Comparison of ENCODE assay signal across 18 cellular contexts in the genomic region with DNA sequence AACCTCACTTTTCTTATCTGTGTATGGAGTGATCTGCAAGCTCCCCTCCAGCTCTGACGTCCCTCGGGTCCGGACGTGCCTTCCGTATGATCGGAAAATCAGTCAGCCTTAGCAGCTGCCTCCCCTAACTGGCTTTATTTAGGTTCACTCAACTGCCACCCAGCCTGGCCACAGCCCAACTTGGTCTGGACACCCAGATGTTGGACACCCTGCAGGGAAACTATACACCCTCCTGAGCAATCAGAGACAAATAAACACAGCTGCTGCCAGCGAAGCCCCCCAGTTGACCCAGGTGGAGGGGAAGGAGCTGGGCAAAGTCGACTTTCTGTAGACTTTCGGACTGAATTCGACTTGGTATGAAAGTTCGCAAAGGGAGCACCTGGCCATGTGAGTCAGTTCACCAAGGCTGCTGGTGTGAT.
"Had no signal": no experiment of that assay in that cellular context is flagged by ENCODE, and none has a peak within 500 bp of the region (broad histone marks: within the 10 kb centered on the region; RNA-seq: fewer than 3 reads in every experiment).

No MANE protein-coding gene starts in this region.

- H3K27me3 Mint-ChIP-seq: activated CD4-positive, alpha-beta T cell treated with anti-CD3 and anti-CD28 coated beads, Interleukin-2, amount 10 ng/mL, durations not matched to agents 24 days and 14 days; activated naive CD8-positive, alpha-beta T cell treated with anti-CD3 and anti-CD28 coated beads, Interleukin-2, amount 10 ng/mL, durations not matched to agents 7 days and 5 days; naive thymus-derived CD4-positive, alpha-beta T cell; progenitor cell of endocrine pancreas; T-cell; type B pancreatic cell had no signal

- H3K36me3 ChIP-seq: breast epithelium had no signal

- H3K4me3 Mint-ChIP-seq: activated CD4-positive, alpha-beta T cell treated with anti-CD3 and anti-CD28 coated beads, Interleukin-2, amount 10 ng/mL, durations not matched to agents 24 days and 14 days; activated naive CD8-positive, alpha-beta T cell treated with anti-CD3 and anti-CD28 coated beads, Interleukin-2, amount 10 ng/mL, durations not matched to agents 7 days and 5 days; naive thymus-derived CD4-positive, alpha-beta T cell; T-cell; type B pancreatic cell had no signal

- H3K4me1 ChIP-seq: breast epithelium had no signal

- H3K9me3 Mint-ChIP-seq: activated CD4-positive, alpha-beta T cell treated with anti-CD3 and anti-CD28 coated beads, Interleukin-2, amount 10 ng/mL, durations not matched to agents 24 days and 14 days; activated naive CD8-positive, alpha-beta T cell treated with anti-CD3 and anti-CD28 coated beads, Interleukin-2, amount 10 ng/mL, durations not matched to agents 7 days and 5 days; T-cell; type B pancreatic cell had no signal

- H3K27ac Mint-ChIP-seq: activated CD4-positive, alpha-beta T cell treated with anti-CD3 and anti-CD28 coated beads, Interleukin-2, amount 10 ng/mL, durations not matched to agents 24 days and 14 days; activated naive CD8-positive, alpha-beta T cell treated with anti-CD3 and anti-CD28 coated beads, Interleukin-2, amount 10 ng/mL, durations not matched to agents 7 days and 5 days; naive thymus-derived CD4-positive, alpha-beta T cell; progenitor cell of endocrine pancreas; T-cell; type B pancreatic cell had no signal

- H3K27ac ChIP-seq: breast epithelium, lower lobe of right lung, right lobe of liver, VCaP had no signal

- H3K9me3 ChIP-seq: breast epithelium, lower lobe of right lung, right lobe of liver, spleen had no signal

- ATAC-seq: left cardiac atrium; lower lobe of right lung; naive thymus-derived CD4-positive, alpha-beta T cell; right lobe of liver; T-cell had no signal

- H3K4me3 ChIP-seq: breast epithelium, lower lobe of right lung, right lobe of liver, spleen had no signal

- H3K27me3 ChIP-seq: breast epithelium, right lobe of liver, spleen had no signal

- DNase-seq: activated CD4-positive, alpha-beta T cell treated with anti-CD3 and anti-CD28 coated beads, Interleukin-2, amount 10 ng/mL, durations not matched to agents 24 days and 14 days; activated gamma-delta T cell treated with Interleukin-2 at 50 U/mL for 16 hours; activated naive CD8-positive, alpha-beta T cell treated with anti-CD3 and anti-CD28 coated beads, Interleukin-2, amount 10 ng/mL, durations not matched to agents 7 days and 5 days; activated T-cell treated with anti-CD3 and anti-CD28 coated beads, Interleukin-2, amount 50 U/mL, for 1 hour; aorta; dermis blood vessel endothelial cell; left cardiac atrium; lower lobe of right lung; naive thymus-derived CD4-positive, alpha-beta T cell; spleen; stimulated activated CD4-positive, alpha-beta T cell treated with anti-CD3 and anti-CD28 coated beads, Interleukin-1b, Interleukin-23, amount 100 ng/mL, for 48 hours; stimulated activated naive CD4-positive, alpha-beta T cell treated with Interleukin-2 at 50 U/mL for 16 hours had no signal
